In the genomic region with DNA sequence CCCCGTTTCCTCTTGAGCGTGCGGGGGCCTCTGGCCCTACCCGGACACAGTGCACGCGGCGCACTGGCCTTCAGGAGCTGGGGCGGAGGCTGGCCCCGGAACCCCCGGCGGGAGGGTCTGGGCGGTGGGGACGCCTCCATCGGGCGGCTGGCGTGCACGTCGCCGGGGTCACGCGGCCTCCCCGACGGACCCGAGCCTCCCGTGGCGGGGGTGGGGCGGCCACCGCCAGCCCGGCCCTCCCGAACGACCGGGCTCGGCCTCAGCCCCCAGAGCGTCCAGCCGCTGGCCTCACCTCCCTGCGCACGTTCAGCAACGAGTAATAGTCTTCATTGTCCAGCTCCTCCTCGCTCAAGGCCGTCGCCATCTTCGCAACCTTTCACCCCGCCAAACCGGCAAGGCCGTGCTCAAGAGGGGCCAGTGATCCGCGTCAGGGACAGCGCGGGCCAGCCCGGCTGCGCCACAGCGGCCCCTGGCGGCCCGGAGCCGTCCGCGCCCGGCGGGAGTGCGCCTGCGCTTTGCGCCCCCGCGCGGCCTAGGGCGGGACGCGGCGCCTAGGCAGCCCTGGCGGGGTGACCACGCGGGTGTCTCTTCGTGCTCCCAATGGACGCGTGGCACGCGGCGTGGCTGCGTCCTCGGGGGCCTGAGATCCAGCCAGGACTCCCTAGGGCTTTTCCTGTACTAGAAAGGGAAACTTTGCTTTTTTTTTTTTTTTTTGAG, we compare ENCODE assay signal across 1 cellular context.
TF ChIP-seq lines count a peak whose summit lies in the region.

A gene with protein sequence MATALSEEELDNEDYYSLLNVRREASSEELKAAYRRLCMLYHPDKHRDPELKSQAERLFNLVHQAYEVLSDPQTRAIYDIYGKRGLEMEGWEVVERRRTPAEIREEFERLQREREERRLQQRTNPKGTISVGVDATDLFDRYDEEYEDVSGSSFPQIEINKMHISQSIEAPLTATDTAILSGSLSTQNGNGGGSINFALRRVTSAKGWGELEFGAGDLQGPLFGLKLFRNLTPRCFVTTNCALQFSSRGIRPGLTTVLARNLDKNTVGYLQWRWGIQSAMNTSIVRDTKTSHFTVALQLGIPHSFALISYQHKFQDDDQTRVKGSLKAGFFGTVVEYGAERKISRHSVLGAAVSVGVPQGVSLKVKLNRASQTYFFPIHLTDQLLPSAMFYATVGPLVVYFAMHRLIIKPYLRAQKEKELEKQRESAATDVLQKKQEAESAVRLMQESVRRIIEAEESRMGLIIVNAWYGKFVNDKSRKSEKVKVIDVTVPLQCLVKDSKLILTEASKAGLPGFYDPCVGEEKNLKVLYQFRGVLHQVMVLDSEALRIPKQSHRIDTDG (minus strand): TSS at position 380 of the 717 bp plus-strand sequence. CDS start 16 bp downstream, at position 364.

TF ChIP-seq in HepG2, 621 proteins besides CTCF, POLR2A, EP300 and RAD21 (continued from another document and continues in another):
- TF ChIP-seq ZNF546 (CRISPR knock-in tag; conservative IDR thresholded peaks at IDR 0.05) (peak; percentile 96; the same call in 1 of the 2 replicates), KLF6 (CRISPR knock-in tag; IDR thresholded peaks at IDR 0.05) (peak; percentile 74; the same call in 1 of the 2 replicates), FOXM1 (CRISPR knock-in tag; IDR thresholded peaks at IDR 0.05) (peak; percentile 90), PRMT3 (CRISPR knock-in tag; IDR thresholded peaks at IDR 0.05; ENCODE audit: borderline replicate concordance, low read depth) (peak; percentile 98), KAT7 (CRISPR knock-in tag; IDR thresholded peaks at IDR 0.05; ENCODE audit: borderline replicate concordance) (peak; percentile 76), KLF12 (CRISPR knock-in tag; IDR thresholded peaks at IDR 0.05; ENCODE audit: borderline replicate concordance) (peak; percentile 84; the same call in 1 of the 2 replicates), TOPORS (CRISPR knock-in tag; IDR thresholded peaks at IDR 0.05) (peak; percentile 90), TARDBP (CRISPR knock-in tag; IDR thresholded peaks at IDR 0.05) (peak; percentile 85; the same call in 1 of the 2 replicates), CBFB (CRISPR knock-in tag; IDR thresholded peaks at IDR 0.05) (peak; percentile 69), ZBTB7B (CRISPR knock-in tag; IDR thresholded peaks at IDR 0.05) (no peak), ZSCAN29 (CRISPR knock-in tag; conservative IDR thresholded peaks at IDR 0.05) (0 out of 2 replicates have a peak, but pooled peaks have one; percentile 36), CC2D1A (CRISPR knock-in tag; IDR thresholded peaks at IDR 0.05) (0 out of 2 replicates have a peak, but pooled peaks have one; percentile 53), SIN3A (IDR thresholded peaks at IDR 0.05; ENCODE audit: borderline replicate concordance, low read depth, low read length) (peak; percentile 89; the same call in 1 of the 2 replicates), ZNF816 (CRISPR knock-in tag; IDR thresholded peaks at IDR 0.05; ENCODE audit: borderline replicate concordance) (peak; percentile 73; the same call in 1 of the 2 replicates), ZNF460 (CRISPR knock-in tag; IDR thresholded peaks at IDR 0.05; ENCODE audit: borderline replicate concordance) (no peak), ZNF678 (CRISPR knock-in tag; IDR thresholded peaks at IDR 0.05) (peak; percentile 85; the same call in 1 of the 2 replicates), CREM (IDR thresholded peaks at IDR 0.05) (peak; percentile 40; the same call in 1 of the 2 replicates), CREM (CRISPR knock-in tag; IDR thresholded peaks at IDR 0.05) (no peak), ZNF781 (CRISPR knock-in tag; IDR thresholded peaks at IDR 0.05; ENCODE audit: borderline replicate concordance, not compliant biosample characterization) (peak; percentile 97), ZBTB42 (CRISPR knock-in tag; IDR thresholded peaks at IDR 0.05) (peak; percentile 53; the same call in 1 of the 2 replicates), ISL2 (CRISPR knock-in tag; IDR thresholded peaks at IDR 0.05) (no peak; the same call in 1 of the 2 replicates), ZMYM4 (CRISPR knock-in tag; IDR thresholded peaks at IDR 0.05) (peak; percentile 97), SKI (IDR thresholded peaks at IDR 0.05; ENCODE audit: partially characterized antibody) (peak; percentile 60), ZNF724P (CRISPR knock-in tag; IDR thresholded peaks at IDR 0.05; ENCODE audit: borderline replicate concordance) (peak; percentile 98), TGIF2 (CRISPR knock-in tag; IDR thresholded peaks at IDR 0.05) (peak; percentile 92; the same call in 1 of the 2 replicates)
- TF ChIP-seq, protein P1, sequence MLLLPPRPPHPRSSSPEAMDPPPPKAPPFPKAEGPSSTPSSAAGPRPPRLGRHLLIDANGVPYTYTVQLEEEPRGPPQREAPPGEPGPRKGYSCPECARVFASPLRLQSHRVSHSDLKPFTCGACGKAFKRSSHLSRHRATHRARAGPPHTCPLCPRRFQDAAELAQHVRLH (CRISPR knock-in tag; IDR thresholded peaks at IDR 0.05; ENCODE audit: borderline replicate concordance, low read depth): no peak
- TF ChIP-seq, protein P2, sequence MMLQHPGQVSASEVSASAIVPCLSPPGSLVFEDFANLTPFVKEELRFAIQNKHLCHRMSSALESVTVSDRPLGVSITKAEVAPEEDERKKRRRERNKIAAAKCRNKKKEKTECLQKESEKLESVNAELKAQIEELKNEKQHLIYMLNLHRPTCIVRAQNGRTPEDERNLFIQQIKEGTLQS (CRISPR knock-in tag; IDR thresholded peaks at IDR 0.05): peak; percentile 55
- TF ChIP-seq, protein P3, sequence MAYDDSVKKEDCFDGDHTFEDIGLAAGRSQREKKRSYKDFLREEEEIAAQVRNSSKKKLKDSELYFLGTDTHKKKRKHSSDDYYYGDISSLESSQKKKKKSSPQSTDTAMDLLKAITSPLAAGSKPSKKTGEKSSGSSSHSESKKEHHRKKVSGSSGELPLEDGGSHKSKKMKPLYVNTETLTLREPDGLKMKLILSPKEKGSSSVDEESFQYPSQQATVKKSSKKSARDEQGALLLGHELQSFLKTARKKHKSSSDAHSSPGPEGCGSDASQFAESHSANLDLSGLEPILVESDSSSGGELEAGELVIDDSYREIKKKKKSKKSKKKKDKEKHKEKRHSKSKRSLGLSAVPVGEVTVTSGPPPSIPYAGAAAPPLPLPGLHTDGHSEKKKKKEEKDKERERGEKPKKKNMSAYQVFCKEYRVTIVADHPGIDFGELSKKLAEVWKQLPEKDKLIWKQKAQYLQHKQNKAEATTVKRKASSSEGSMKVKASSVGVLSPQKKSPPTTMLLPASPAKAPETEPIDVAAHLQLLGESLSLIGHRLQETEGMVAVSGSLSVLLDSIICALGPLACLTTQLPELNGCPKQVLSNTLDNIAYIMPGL (CRISPR knock-in tag; IDR thresholded peaks at IDR 0.05; ENCODE audit: borderline replicate concordance in 1 of 2, low read depth in 1 of 2): peak; percentile 89 to 91
- TF ChIP-seq, protein P4, sequence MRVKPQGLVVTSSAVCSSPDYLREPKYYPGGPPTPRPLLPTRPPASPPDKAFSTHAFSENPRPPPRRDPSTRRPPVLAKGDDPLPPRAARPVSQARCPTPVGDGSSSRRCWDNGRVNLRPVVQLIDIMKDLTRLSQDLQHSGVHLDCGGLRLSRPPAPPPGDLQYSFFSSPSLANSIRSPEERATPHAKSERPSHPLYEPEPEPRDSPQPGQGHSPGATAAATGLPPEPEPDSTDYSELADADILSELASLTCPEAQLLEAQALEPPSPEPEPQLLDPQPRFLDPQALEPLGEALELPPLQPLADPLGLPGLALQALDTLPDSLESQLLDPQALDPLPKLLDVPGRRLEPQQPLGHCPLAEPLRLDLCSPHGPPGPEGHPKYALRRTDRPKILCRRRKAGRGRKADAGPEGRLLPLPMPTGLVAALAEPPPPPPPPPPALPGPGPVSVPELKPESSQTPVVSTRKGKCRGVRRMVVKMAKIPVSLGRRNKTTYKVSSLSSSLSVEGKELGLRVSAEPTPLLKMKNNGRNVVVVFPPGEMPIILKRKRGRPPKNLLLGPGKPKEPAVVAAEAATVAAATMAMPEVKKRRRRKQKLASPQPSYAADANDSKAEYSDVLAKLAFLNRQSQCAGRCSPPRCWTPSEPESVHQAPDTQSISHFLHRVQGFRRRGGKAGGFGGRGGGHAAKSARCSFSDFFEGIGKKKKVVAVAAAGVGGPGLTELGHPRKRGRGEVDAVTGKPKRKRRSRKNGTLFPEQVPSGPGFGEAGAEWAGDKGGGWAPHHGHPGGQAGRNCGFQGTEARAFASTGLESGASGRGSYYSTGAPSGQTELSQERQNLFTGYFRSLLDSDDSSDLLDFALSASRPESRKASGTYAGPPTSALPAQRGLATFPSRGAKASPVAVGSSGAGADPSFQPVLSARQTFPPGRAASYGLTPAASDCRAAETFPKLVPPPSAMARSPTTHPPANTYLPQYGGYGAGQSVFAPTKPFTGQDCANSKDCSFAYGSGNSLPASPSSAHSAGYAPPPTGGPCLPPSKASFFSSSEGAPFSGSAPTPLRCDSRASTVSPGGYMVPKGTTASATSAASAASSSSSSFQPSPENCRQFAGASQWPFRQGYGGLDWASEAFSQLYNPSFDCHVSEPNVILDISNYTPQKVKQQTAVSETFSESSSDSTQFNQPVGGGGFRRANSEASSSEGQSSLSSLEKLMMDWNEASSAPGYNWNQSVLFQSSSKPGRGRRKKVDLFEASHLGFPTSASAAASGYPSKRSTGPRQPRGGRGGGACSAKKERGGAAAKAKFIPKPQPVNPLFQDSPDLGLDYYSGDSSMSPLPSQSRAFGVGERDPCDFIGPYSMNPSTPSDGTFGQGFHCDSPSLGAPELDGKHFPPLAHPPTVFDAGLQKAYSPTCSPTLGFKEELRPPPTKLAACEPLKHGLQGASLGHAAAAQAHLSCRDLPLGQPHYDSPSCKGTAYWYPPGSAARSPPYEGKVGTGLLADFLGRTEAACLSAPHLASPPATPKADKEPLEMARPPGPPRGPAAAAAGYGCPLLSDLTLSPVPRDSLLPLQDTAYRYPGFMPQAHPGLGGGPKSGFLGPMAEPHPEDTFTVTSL (CRISPR knock-in tag; IDR thresholded peaks at IDR 0.05; ENCODE audit: borderline replicate concordance): 0 out of 2 replicates have a peak, but pooled peaks have one; percentile 58
- TF ChIP-seq, protein P5, sequence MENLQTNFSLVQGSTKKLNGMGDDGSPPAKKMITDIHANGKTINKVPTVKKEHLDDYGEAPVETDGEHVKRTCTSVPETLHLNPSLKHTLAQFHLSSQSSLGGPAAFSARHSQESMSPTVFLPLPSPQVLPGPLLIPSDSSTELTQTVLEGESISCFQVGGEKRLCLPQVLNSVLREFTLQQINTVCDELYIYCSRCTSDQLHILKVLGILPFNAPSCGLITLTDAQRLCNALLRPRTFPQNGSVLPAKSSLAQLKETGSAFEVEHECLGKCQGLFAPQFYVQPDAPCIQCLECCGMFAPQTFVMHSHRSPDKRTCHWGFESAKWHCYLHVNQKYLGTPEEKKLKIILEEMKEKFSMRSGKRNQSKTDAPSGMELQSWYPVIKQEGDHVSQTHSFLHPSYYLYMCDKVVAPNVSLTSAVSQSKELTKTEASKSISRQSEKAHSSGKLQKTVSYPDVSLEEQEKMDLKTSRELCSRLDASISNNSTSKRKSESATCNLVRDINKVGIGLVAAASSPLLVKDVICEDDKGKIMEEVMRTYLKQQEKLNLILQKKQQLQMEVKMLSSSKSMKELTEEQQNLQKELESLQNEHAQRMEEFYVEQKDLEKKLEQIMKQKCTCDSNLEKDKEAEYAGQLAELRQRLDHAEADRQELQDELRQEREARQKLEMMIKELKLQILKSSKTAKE (CRISPR knock-in tag; IDR thresholded peaks at IDR 0.05; ENCODE audit: borderline replicate concordance): peak; percentile 21; the same call in 1 of the 2 replicates
- TF ChIP-seq, protein P6, sequence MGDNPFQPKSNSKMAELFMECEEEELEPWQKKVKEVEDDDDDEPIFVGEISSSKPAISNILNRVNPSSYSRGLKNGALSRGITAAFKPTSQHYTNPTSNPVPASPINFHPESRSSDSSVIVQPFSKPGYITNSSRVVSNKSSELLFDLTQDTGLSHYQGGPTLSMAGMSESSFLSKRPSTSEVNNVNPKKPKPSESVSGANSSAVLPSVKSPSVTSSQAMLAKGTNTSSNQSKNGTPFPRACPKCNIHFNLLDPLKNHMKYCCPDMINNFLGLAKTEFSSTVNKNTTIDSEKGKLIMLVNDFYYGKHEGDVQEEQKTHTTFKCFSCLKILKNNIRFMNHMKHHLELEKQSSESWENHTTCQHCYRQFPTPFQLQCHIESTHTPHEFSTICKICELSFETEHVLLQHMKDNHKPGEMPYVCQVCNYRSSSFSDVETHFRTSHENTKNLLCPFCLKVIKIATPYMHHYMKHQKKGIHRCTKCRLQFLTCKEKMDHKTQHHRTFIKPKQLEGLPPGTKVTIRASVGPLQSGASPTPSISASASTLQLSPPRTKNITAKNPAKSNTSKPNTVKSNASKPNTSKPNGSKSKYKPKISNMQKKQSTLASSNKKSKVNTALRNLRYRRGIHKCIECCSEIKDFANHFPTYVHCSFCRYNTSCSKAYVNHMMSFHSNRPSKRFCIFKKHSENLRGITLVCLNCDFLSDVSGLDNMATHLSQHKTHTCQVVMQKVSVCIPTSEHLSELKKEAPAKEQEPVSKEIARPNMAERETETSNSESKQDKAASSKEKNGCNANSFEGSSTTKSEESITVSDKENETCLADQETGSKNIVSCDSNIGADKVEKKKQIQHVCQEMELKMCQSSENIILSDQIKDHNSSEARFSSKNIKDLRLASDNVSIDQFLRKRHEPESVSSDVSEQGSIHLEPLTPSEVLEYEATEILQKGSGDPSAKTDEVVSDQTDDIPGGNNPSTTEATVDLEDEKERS (CRISPR knock-in tag; IDR thresholded peaks at IDR 0.05): peak; percentile 38; the same call in 1 of the 2 replicates
- TF ChIP-seq, protein P7, sequence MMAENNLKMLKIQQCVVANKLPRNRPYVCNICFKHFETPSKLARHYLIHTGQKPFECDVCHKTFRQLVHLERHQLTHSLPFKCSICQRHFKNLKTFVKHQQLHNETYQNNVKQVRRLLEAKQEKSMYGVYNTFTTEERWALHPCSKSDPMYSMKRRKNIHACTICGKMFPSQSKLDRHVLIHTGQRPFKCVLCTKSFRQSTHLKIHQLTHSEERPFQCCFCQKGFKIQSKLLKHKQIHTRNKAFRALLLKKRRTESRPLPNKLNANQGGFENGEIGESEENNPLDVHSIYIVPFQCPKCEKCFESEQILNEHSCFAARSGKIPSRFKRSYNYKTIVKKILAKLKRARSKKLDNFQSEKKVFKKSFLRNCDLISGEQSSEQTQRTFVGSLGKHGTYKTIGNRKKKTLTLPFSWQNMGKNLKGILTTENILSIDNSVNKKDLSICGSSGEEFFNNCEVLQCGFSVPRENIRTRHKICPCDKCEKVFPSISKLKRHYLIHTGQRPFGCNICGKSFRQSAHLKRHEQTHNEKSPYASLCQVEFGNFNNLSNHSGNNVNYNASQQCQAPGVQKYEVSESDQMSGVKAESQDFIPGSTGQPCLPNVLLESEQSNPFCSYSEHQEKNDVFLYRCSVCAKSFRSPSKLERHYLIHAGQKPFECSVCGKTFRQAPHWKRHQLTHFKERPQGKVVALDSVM (CRISPR knock-in tag; IDR thresholded peaks at IDR 0.05): peak; percentile 90
- TF ChIP-seq, protein P8, sequence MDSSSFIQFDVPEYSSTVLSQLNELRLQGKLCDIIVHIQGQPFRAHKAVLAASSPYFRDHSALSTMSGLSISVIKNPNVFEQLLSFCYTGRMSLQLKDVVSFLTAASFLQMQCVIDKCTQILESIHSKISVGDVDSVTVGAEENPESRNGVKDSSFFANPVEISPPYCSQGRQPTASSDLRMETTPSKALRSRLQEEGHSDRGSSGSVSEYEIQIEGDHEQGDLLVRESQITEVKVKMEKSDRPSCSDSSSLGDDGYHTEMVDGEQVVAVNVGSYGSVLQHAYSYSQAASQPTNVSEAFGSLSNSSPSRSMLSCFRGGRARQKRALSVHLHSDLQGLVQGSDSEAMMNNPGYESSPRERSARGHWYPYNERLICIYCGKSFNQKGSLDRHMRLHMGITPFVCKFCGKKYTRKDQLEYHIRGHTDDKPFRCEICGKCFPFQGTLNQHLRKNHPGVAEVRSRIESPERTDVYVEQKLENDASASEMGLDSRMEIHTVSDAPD (CRISPR knock-in tag; IDR thresholded peaks at IDR 0.05): peak; percentile 56; the same call in 1 of the 2 replicates
